ENCODE assay signal across 8 cellular contexts in the genomic region with DNA sequence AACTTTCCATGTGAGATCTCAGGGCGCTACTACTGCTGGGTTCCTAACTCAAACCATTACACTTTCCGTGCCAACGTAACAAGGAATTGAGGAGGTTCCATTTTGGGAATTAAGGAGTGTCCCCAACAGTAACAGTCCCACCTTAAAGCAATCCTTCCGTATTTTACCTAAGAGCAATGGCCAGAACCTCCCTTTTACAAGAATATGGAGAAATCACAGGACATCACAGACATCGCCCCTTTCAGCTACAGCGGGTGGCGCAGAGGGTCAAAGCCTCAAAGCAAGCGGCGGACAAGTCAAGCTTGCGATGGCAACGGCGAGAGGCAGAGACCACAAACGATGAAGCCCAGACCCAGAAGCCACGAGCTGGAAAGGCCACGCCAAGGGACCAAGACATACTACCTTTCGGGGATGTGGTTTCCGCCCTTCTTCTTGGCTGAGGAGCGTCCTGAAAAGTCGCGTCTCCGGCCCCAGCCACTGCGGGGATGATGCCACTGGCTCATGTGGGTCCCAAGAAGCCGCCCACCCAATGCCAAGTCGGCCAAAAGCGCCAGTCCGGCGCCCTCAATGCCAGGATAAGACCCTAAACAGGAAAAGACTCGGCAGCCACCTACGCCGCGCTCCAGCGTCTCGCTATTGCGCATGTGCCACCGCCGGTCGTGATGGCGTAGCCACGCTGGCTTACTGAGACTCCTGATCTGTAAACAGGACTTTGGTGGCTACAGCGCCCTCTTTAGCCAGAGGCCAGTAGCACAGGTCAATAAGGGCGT. TPM values are rescaled to one million over a fixed set of nuclear protein-coding genes. Genes with fewer than 3 reads are reported as not detected.
DNase-seq lines count a peak whose midpoint lies in the region; ATAC-seq, FAIRE-seq and TF ChIP-seq lines count a peak whose summit lies in the region.

DUSP11 (minus strand) TSS at position 632 of the 770 bp plus-strand sequence; CDS start at position 503, 129 bp downstream.

- peak; percentile 99 for FAIRE-seq in GM12892 (lab: Jason Lieb, UNC)

- H3K27me3 ChIP-seq in right atrium auricular region (no peaks in the 10 kb centered on the region), vagina (no peaks in the 10 kb centered on the region)

- H3K9me3 ChIP-seq in right atrium auricular region (no peaks in the 10 kb centered on the region), vagina (no peaks in the 10 kb centered on the region)

- H3K4me3 Mint-ChIP-seq in T-helper 1 cell treated with Interleukin-12 subunit alpha and Interleukin-12 subunit beta and Interleukin-4 antibody, amounts not matched to agents 30 μg/mL and 1 μg/mL, for 36 hours, result peak within 1 kb of the TSS; percentile 98

- H3K4me3 ChIP-seq in right atrium auricular region (peak within 1 kb of the TSS; percentile 92 to 97), vagina (peak within 1 kb of the TSS; percentile 77 to 90)

- H3K4me1 ChIP-seq in right atrium auricular region, result peaks cover 0 to 23% of the 10 kb centered on the region in 2 donors
- H3K4me1 ChIP-seq in vagina, result peaks cover 27% of the 10 kb centered on the region

- peaks cover 21% of the 10 kb centered on the region for H3K4me1 Mint-ChIP-seq in T-helper 1 cell treated with Interleukin-12 subunit alpha and Interleukin-12 subunit beta and Interleukin-4 antibody, amounts not matched to agents 30 μg/mL and 1 μg/mL, for 36 hours (ENCODE audit: low read depth)

- H3K36me3 ChIP-seq in right atrium auricular region (peaks cover 24% of the 10 kb centered on the region), vagina (peaks cover 0 to 10% of the 10 kb centered on the region in 2 donors)

- H3K9me3 Mint-ChIP-seq in T-helper 1 cell treated with Interleukin-12 subunit alpha and Interleukin-12 subunit beta and Interleukin-4 antibody, amounts not matched to agents 30 μg/mL and 1 μg/mL, for 36 hours, result no peaks in the 10 kb centered on the region

- H3K27ac Mint-ChIP-seq in T-helper 1 cell treated with Interleukin-12 subunit alpha and Interleukin-12 subunit beta and Interleukin-4 antibody, amounts not matched to agents 30 μg/mL and 1 μg/mL, for 36 hours, result peak within 1 kb of the TSS; percentile 96

- DNase-seq in GM12892 (ENCODE audit: insufficient read length) (peak; percentile 76), NCI-H146 treated with DMSO at 0.1 percent for 48 hours (lab: John Stamatoyannopoulos, UW; ENCODE audit: unreplicated experiment) (peak; percentile 74), amygdala (lab: John Stamatoyannopoulos, UW) (peak; percentile 66 to 99 (median 88)), right atrium auricular region (ENCODE audit: low spot score) (peak; percentile 98), pulmonary artery endothelial cell (ENCODE audit: low read depth, low spot score) (peak; percentile 68), vagina (ENCODE audit: extremely low spot score in 2 of 2) (peak; percentile 90 to 97)

- intact Hi-C loops in vagina (cut with DNase I), result no loop called here

- TF ChIP-seq CTCF in right atrium auricular region (IDR thresholded peaks at IDR 0.05), result peak; percentile 84 to 92
- TF ChIP-seq CTCF in vagina (IDR thresholded peaks at IDR 0.05), result peak; percentile 92 to 93 (median 93)

- peak; percentile 99 for ATAC-seq in HG02870 (IDR thresholded peaks at IDR 0.05; ENCODE audit: unreplicated experiment)

- no peaks in the 10 kb centered on the region for H3K27me3 Mint-ChIP-seq in T-helper 1 cell treated with Interleukin-12 subunit alpha and Interleukin-12 subunit beta and Interleukin-4 antibody, amounts not matched to agents 30 μg/mL and 1 μg/mL, for 36 hours (ENCODE audit: low read depth)

- H3K36me3 Mint-ChIP-seq in T-helper 1 cell treated with Interleukin-12 subunit alpha and Interleukin-12 subunit beta and Interleukin-4 antibody, amounts not matched to agents 30 μg/mL and 1 μg/mL, for 36 hours (ENCODE audit: low read depth), result peaks cover 18% of the 10 kb centered on the region

- peak within 1 kb of the TSS; percentile 94 to 97 for H3K27ac ChIP-seq in right atrium auricular region
- peak within 1 kb of the TSS; percentile 95 for H3K27ac ChIP-seq in vagina

- peak; percentile 80 for TF ChIP-seq POLR2A in GM12892 (IDR thresholded peaks at IDR 0.05; ENCODE audit: low read depth, low read length)
- no peak for TF ChIP-seq POLR2A in vagina (IDR thresholded peaks at IDR 0.05)

RNA-seq across cellular contexts. Expression of gene DUSP11, which starts in this region (rescaled TPM):
- polyA plus RNA-seq in GM12892 (2012; ENCODE audit: missing spikeins), result 30.0 TPM
- total RNA-seq in right atrium auricular region, result 10 to 100 TPM; 17.0 to 18.2 TPM
- total RNA-seq in pulmonary artery endothelial cell, result 25.5 and 26.8 TPM in 2 replicates
- total RNA-seq in vagina, result 36.3 TPM

Comparison
In these comparisons a context has a peak if more than half of its experiments do, and no peak if none do; other contexts are left out.
1. Peak in every context shown above with its lines: DNase-seq, ATAC-seq, H3K4me3 ChIP-seq and H3K27ac ChIP-seq.